32 cellular contexts compared by ENCODE assay signal in the genomic region with DNA sequence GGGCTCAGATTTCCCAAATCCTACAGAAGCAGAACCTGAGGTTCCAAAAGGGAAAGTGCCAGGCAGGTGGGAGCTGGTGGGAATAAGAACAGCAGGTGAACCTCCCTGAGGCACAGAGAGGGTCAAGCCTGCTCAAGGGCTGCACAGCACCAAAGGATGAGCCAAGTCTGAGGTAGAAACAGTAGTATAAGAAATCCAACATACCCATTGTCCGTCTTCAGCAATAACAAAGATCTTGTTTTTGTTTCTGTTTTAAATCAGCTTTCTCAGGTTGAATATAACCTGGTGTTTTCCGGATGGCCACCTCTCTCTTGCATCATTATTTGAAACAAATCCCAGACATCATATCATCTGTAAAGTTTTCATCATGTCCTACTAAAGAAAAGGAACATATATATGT. TPM values are rescaled to one million over a fixed set of nuclear protein-coding genes. Genes with fewer than 3 reads are reported as not detected.
DNase-seq lines count a peak whose midpoint lies in the region; ATAC-seq and TF ChIP-seq lines count a peak whose summit lies in the region.
"Had no signal": no experiment of that assay in that cellular context is flagged by ENCODE, and none has a peak within 500 bp of the region (broad histone marks: within the 10 kb centered on the region; RNA-seq: fewer than 3 reads in every experiment).

No MANE protein-coding gene starts in this region.

- no peak overlapping the region for H3K27ac Mint-ChIP-seq in natural killer cell
- no peak overlapping the region for H3K27ac Mint-ChIP-seq in natural killer cell treated with Interleukin-12 subunit alpha and Interleukin-12 subunit beta and Interleukin-15 and Interleukin-18, amount 100 ng/mL, for 72 hours
- peak overlapping the region; percentile 22 for H3K27ac Mint-ChIP-seq in activated T-helper 1 cell treated with anti-CD3 and anti-CD28 coated beads, Interleukin-12 subunit alpha, Interleukin-12 subunit beta, Interleukin-2, Interleukin-4 antibody, amounts not matched to agents 30 ng/mL and 10 ng/mL and 1 ng/mL, durations not matched to agents 14 hours and 24 hours and 36 hours
- no peak overlapping the region for H3K27ac Mint-ChIP-seq in stimulated activated effector memory CD8-positive, alpha-beta T cell treated with anti-CD3 and anti-CD28 coated beads, Interleukin-12 subunit alpha, Interleukin-12 subunit beta, amount 100 ng/mL, for 72 hours
- H3K27ac Mint-ChIP-seq: activated CD4-positive, alpha-beta memory T cell treated with anti-CD3 and anti-CD28 coated beads for 36 hours; CD4-positive, alpha-beta memory T cell; effector memory CD8-positive, alpha-beta T cell; T-cell had no signal

- DNase-seq in natural killer cell (no peak), NCI-H446 (lab: John Stamatoyannopoulos, UW) (no peak)
- DNase-seq in natural killer cell treated with Interleukin-12 subunit alpha and Interleukin-12 subunit beta and Interleukin-15 and Interleukin-18, amount 100 ng/mL, for 72 hours (ENCODE audit: low spot score): no peak
- DNase-seq in activated T-helper 1 cell treated with anti-CD3 and anti-CD28 coated beads, Interleukin-12 subunit alpha, Interleukin-12 subunit beta, Interleukin-2, Interleukin-4 antibody, amounts not matched to agents 30 ng/mL and 10 ng/mL and 1 ng/mL, durations not matched to agents 14 hours and 24 hours and 36 hours (ENCODE audit: low spot score): no peak
- DNase-seq in stimulated activated effector memory CD8-positive, alpha-beta T cell treated with anti-CD3 and anti-CD28 coated beads, Interleukin-12 subunit alpha, Interleukin-12 subunit beta, amount 100 ng/mL, for 72 hours (ENCODE audit: low spot score in 2 of 2): no peak
- DNase-seq: activated CD4-positive, alpha-beta memory T cell treated with anti-CD3 and anti-CD28 coated beads for 36 hours; activated CD8-positive, alpha-beta memory T cell treated with anti-CD3 and anti-CD28 coated beads, Interleukin-2, amount 50 U/mL, for 48 hours; activated effector memory CD4-positive, alpha-beta T cell treated with Interleukin-2 at 50 U/mL for 16 hours; AML-193; cortex of kidney; effector memory CD8-positive, alpha-beta T cell; H9; heart right ventricle; KBM-7; midbrain; naive thymus-derived CD4-positive, alpha-beta T cell; NCI-H1417; NCI-H2081; NCI-H2227 treated with DMSO at 0.1 percent for 48 hours; retina; stimulated activated CD4-positive, alpha-beta T cell treated with anti-CD3 and anti-CD28 coated beads, Interleukin-1b, Interleukin-23, amount 100 ng/mL, for 48 hours; stimulated activated CD8-positive, alpha-beta memory T cell treated with anti-CD3 and anti-CD28 coated beads, Interleukin-4, amount 100 ng/mL, for 48 hours; T-cell had no signal

- peaks cover 7% of the 10 kb centered on the region for H3K36me3 Mint-ChIP-seq in natural killer cell
- H3K36me3 Mint-ChIP-seq in natural killer cell treated with Interleukin-12 subunit alpha and Interleukin-12 subunit beta and Interleukin-15 and Interleukin-18, amount 100 ng/mL, for 72 hours: peaks cover 10% of the 10 kb centered on the region
- H3K36me3 Mint-ChIP-seq in activated T-helper 1 cell treated with anti-CD3 and anti-CD28 coated beads, Interleukin-12 subunit alpha, Interleukin-12 subunit beta, Interleukin-2, Interleukin-4 antibody, amounts not matched to agents 30 ng/mL and 10 ng/mL and 1 ng/mL, durations not matched to agents 14 hours and 24 hours and 36 hours (ENCODE audit: low read depth): no peaks in the 10 kb centered on the region
- peaks cover 5% of the 10 kb centered on the region for H3K36me3 Mint-ChIP-seq in stimulated activated effector memory CD8-positive, alpha-beta T cell treated with anti-CD3 and anti-CD28 coated beads, Interleukin-12 subunit alpha, Interleukin-12 subunit beta, amount 100 ng/mL, for 72 hours

- TF ChIP-seq CTCF in natural killer cell (IDR thresholded peaks at IDR 0.05): no peak

- H3K9me3 Mint-ChIP-seq in natural killer cell: no peaks in the 10 kb centered on the region
- no peaks in the 10 kb centered on the region for H3K9me3 Mint-ChIP-seq in natural killer cell treated with Interleukin-12 subunit alpha and Interleukin-12 subunit beta and Interleukin-15 and Interleukin-18, amount 100 ng/mL, for 72 hours
- peaks cover 8% of the 10 kb centered on the region for H3K9me3 Mint-ChIP-seq in activated T-helper 1 cell treated with anti-CD3 and anti-CD28 coated beads, Interleukin-12 subunit alpha, Interleukin-12 subunit beta, Interleukin-2, Interleukin-4 antibody, amounts not matched to agents 30 ng/mL and 10 ng/mL and 1 ng/mL, durations not matched to agents 14 hours and 24 hours and 36 hours
- no peaks in the 10 kb centered on the region for H3K9me3 Mint-ChIP-seq in stimulated activated effector memory CD8-positive, alpha-beta T cell treated with anti-CD3 and anti-CD28 coated beads, Interleukin-12 subunit alpha, Interleukin-12 subunit beta, amount 100 ng/mL, for 72 hours
- H3K9me3 Mint-ChIP-seq: activated CD4-positive, alpha-beta memory T cell treated with anti-CD3 and anti-CD28 coated beads for 36 hours; effector memory CD8-positive, alpha-beta T cell had no signal

- peaks cover 23 to 28% of the 10 kb centered on the region in 2 donors for H3K4me1 Mint-ChIP-seq in natural killer cell
- H3K4me1 Mint-ChIP-seq in natural killer cell treated with Interleukin-12 subunit alpha and Interleukin-12 subunit beta and Interleukin-15 and Interleukin-18, amount 100 ng/mL, for 72 hours (ENCODE audit: low read depth in 2 of 2): peaks cover 18 to 20% of the 10 kb centered on the region in 2 donors
- H3K4me1 Mint-ChIP-seq in activated T-helper 1 cell treated with anti-CD3 and anti-CD28 coated beads, Interleukin-12 subunit alpha, Interleukin-12 subunit beta, Interleukin-2, Interleukin-4 antibody, amounts not matched to agents 30 ng/mL and 10 ng/mL and 1 ng/mL, durations not matched to agents 14 hours and 24 hours and 36 hours (ENCODE audit: low read depth): peaks cover 29% of the 10 kb centered on the region
- peaks cover 28% of the 10 kb centered on the region for H3K4me1 Mint-ChIP-seq in stimulated activated effector memory CD8-positive, alpha-beta T cell treated with anti-CD3 and anti-CD28 coated beads, Interleukin-12 subunit alpha, Interleukin-12 subunit beta, amount 100 ng/mL, for 72 hours

- H3K4me3 Mint-ChIP-seq in natural killer cell: peak overlapping the region; percentile 45
- no peak overlapping the region for H3K4me3 Mint-ChIP-seq in natural killer cell treated with Interleukin-12 subunit alpha and Interleukin-12 subunit beta and Interleukin-15 and Interleukin-18, amount 100 ng/mL, for 72 hours
- H3K4me3 Mint-ChIP-seq in activated T-helper 1 cell treated with anti-CD3 and anti-CD28 coated beads, Interleukin-12 subunit alpha, Interleukin-12 subunit beta, Interleukin-2, Interleukin-4 antibody, amounts not matched to agents 30 ng/mL and 10 ng/mL and 1 ng/mL, durations not matched to agents 14 hours and 24 hours and 36 hours: no peak overlapping the region
- H3K4me3 Mint-ChIP-seq in stimulated activated effector memory CD8-positive, alpha-beta T cell treated with anti-CD3 and anti-CD28 coated beads, Interleukin-12 subunit alpha, Interleukin-12 subunit beta, amount 100 ng/mL, for 72 hours: no peak overlapping the region
- H3K4me3 Mint-ChIP-seq: activated CD4-positive, alpha-beta memory T cell treated with anti-CD3 and anti-CD28 coated beads for 36 hours; H9 had no signal

- peaks cover 32 to 38% of the 10 kb centered on the region in 2 donors for H3K27me3 Mint-ChIP-seq in natural killer cell (ENCODE audit: low read depth in 2 of 2)
- peaks cover 23 to 33% of the 10 kb centered on the region in 2 donors for H3K27me3 Mint-ChIP-seq in natural killer cell treated with Interleukin-12 subunit alpha and Interleukin-12 subunit beta and Interleukin-15 and Interleukin-18, amount 100 ng/mL, for 72 hours
- peaks cover 27% of the 10 kb centered on the region for H3K27me3 Mint-ChIP-seq in activated T-helper 1 cell treated with anti-CD3 and anti-CD28 coated beads, Interleukin-12 subunit alpha, Interleukin-12 subunit beta, Interleukin-2, Interleukin-4 antibody, amounts not matched to agents 30 ng/mL and 10 ng/mL and 1 ng/mL, durations not matched to agents 14 hours and 24 hours and 36 hours (ENCODE audit: insufficient read depth)

- ATAC-seq in natural killer cell (no peak), GM18858 (IDR thresholded peaks at IDR 0.05; ENCODE audit: unreplicated experiment) (no peak)
- no peak for ATAC-seq in natural killer cell treated with Interleukin-12 subunit alpha and Interleukin-12 subunit beta and Interleukin-15 and Interleukin-18, amount 100 ng/mL, for 72 hours
- peak; percentile 24 for ATAC-seq in stimulated activated effector memory CD8-positive, alpha-beta T cell treated with anti-CD3 and anti-CD28 coated beads, Interleukin-12 subunit alpha, Interleukin-12 subunit beta, amount 100 ng/mL, for 72 hours
- ATAC-seq: effector memory CD8-positive, alpha-beta T cell; heart right ventricle; naive thymus-derived CD4-positive, alpha-beta T cell; T-cell had no signal

- intact Hi-C loops in natural killer cell (cut with micrococcal nuclease): no loop called here
- intact Hi-C loops in activated T-helper 1 cell treated with anti-CD3 and anti-CD28 coated beads, Interleukin-12 subunit alpha, Interleukin-12 subunit beta, Interleukin-2, Interleukin-4 antibody, amounts not matched to agents 30 ng/mL and 10 ng/mL and 1 ng/mL, durations not matched to agents 14 hours and 24 hours and 36 hours (cut with micrococcal nuclease): loop anchor here (5.0 kb wide), 2 partner anchors 152 to 467 kb away; a partner anchor contains a TSS

RNA-seq across cellular contexts. Expression of a gene that starts 10.6 kb away (rescaled TPM):
- under 1 TPM; 0.19 to 0.95 (median 0.27) TPM for total RNA-seq in natural killer cell
- 1 to 10 TPM in 1 of 2 donors, not detected in 1; 1.6 TPM for total RNA-seq in natural killer cell treated with Interleukin-12 subunit alpha and Interleukin-12 subunit beta and Interleukin-15 and Interleukin-18, amount 100 ng/mL, for 72 hours
- 5.6 and 7.3 TPM in 2 replicates for total RNA-seq in activated T-helper 1 cell treated with anti-CD3 and anti-CD28 coated beads, Interleukin-12 subunit alpha, Interleukin-12 subunit beta, Interleukin-2, Interleukin-4 antibody, amounts not matched to agents 30 ng/mL and 10 ng/mL and 1 ng/mL, durations not matched to agents 14 hours and 24 hours and 36 hours
- total RNA-seq: kidney epithelial cell, smooth muscle cell had no signal

RNA-seq across cellular contexts. Expression of a gene that starts 15.1 kb away (rescaled TPM):
- 10 to 100 TPM; 26.9 to 33.6 (median 33.1) TPM for total RNA-seq in natural killer cell
- total RNA-seq in natural killer cell treated with Interleukin-12 subunit alpha and Interleukin-12 subunit beta and Interleukin-15 and Interleukin-18, amount 100 ng/mL, for 72 hours: 10 to 100 TPM; 27.7 to 36.7 TPM
- total RNA-seq in activated T-helper 1 cell treated with anti-CD3 and anti-CD28 coated beads, Interleukin-12 subunit alpha, Interleukin-12 subunit beta, Interleukin-2, Interleukin-4 antibody, amounts not matched to agents 30 ng/mL and 10 ng/mL and 1 ng/mL, durations not matched to agents 14 hours and 24 hours and 36 hours: 34.3 and 36.6 TPM in 2 replicates

RNA-seq across cellular contexts. Expression of a gene that starts 16.2 kb away (rescaled TPM):
- total RNA-seq in natural killer cell: 10 to 100 TPM; 57.2 to 62.8 (median 60.0) TPM
- total RNA-seq in natural killer cell treated with Interleukin-12 subunit alpha and Interleukin-12 subunit beta and Interleukin-15 and Interleukin-18, amount 100 ng/mL, for 72 hours: 100 to 1,000 TPM; 147 to 153 TPM
- 162 and 164 TPM in 2 replicates for total RNA-seq in activated T-helper 1 cell treated with anti-CD3 and anti-CD28 coated beads, Interleukin-12 subunit alpha, Interleukin-12 subunit beta, Interleukin-2, Interleukin-4 antibody, amounts not matched to agents 30 ng/mL and 10 ng/mL and 1 ng/mL, durations not matched to agents 14 hours and 24 hours and 36 hours

RNA-seq across cellular contexts. Expression of a gene that starts 25.1 kb away (rescaled TPM):
- 1 to 10 TPM; 1.8 to 4.5 (median 2.8) TPM for total RNA-seq in natural killer cell
- total RNA-seq in natural killer cell treated with Interleukin-12 subunit alpha and Interleukin-12 subunit beta and Interleukin-15 and Interleukin-18, amount 100 ng/mL, for 72 hours: 10 to 100 TPM in 1 of 2 donors, 1 to 10 TPM in 1; 2.3 to 12.8 TPM
- 0.83 and 0.93 TPM in 2 replicates for total RNA-seq in activated T-helper 1 cell treated with anti-CD3 and anti-CD28 coated beads, Interleukin-12 subunit alpha, Interleukin-12 subunit beta, Interleukin-2, Interleukin-4 antibody, amounts not matched to agents 30 ng/mL and 10 ng/mL and 1 ng/mL, durations not matched to agents 14 hours and 24 hours and 36 hours
- total RNA-seq: HT1080, MCF 10A had no signal

RNA-seq across cellular contexts. Expression of a gene that starts 31.8 kb away (rescaled TPM):
- total RNA-seq in natural killer cell: not detected
- total RNA-seq in natural killer cell treated with Interleukin-12 subunit alpha and Interleukin-12 subunit beta and Interleukin-15 and Interleukin-18, amount 100 ng/mL, for 72 hours: not detected
- not detected in 2 replicates for total RNA-seq in activated T-helper 1 cell treated with anti-CD3 and anti-CD28 coated beads, Interleukin-12 subunit alpha, Interleukin-12 subunit beta, Interleukin-2, Interleukin-4 antibody, amounts not matched to agents 30 ng/mL and 10 ng/mL and 1 ng/mL, durations not matched to agents 14 hours and 24 hours and 36 hours
- total RNA-seq: activated CD4-positive, alpha-beta memory T cell treated with anti-CD3 and anti-CD28 coated beads for 36 hours; astrocyte; CD4-positive, alpha-beta memory T cell; Daoy; H9; HT1080; MCF 10A; naive thymus-derived CD4-positive, alpha-beta T cell; omental fat pad; smooth muscle cell; T-cell had no signal
